In genomic region chr5:148826082-148826971, GRCh38 we compare ENCODE assay signal across 8 cellular contexts. TPM values are rescaled to one million over a fixed set of nuclear protein-coding genes. Genes with fewer than 3 reads are reported as not detected.
DNase-seq lines count a peak whose midpoint lies in the region; ATAC-seq, FAIRE-seq and TF ChIP-seq lines count a peak whose summit lies in the region.

Gene ADRB2, plus strand, starts transcription at chr5:148826611. Its CDS starts 221 bp downstream, at chr5:148826832.

- 1% methylated on average over 35 of the region's 66 CpGs for WGBS in mammary epithelial cell (ENCODE audit: low coverage, missing lambda C conversion rate)
- 2 to 3% (median 2%) methylated on average over 64 to 66 of the region's 66 CpGs for WGBS in small intestine, 3 donors

- H3K4me1 ChIP-seq in mammary epithelial cell (ENCODE audit: insufficient read depth, low read length) (peaks cover 35% of the 10 kb centered on the region), small intestine (ENCODE audit: control insufficient read depth in 2 of 2, insufficient read depth in 1 of 2, low read depth in 1 of 2, low read length in 1 of 2) (no peaks in the 10 kb centered on the region)

- H3K27me3 ChIP-seq in mammary epithelial cell (ENCODE audit: insufficient read depth, low read length) (no peaks in the 10 kb centered on the region), small intestine (ENCODE audit: control insufficient read depth in 2 of 2, insufficient read depth in 2 of 2, low read length in 2 of 2) (no peaks in the 10 kb centered on the region)

- CTCF ChIA-PET in mammary epithelial cell (lab: Charles Lee; ENCODE audit: low non-redundant PET): interaction anchor here (1.0 to 1.1 kb wide), 2 partner anchors 132 to 209 kb away, joined by 4 to 7 read pairs; no protein-coding TSS in a partner anchor

- H4K20me1 ChIP-seq in mammary epithelial cell (ENCODE audit: insufficient read depth, low read length): no peaks in the 10 kb centered on the region

- dilution Hi-C loops in mammary epithelial cell (cut with HindIII; ENCODE audit: low sequenced_read_pairs): no loop called here

- TF ChIP-seq CTCF in GM13977 (IDR thresholded peaks at IDR 0.05; ENCODE audit: extremely low read depth, insufficient read depth, missing control alignments): no peak
- TF ChIP-seq CTCF in WI38 (IDR thresholded peaks at IDR 0.05; ENCODE audit: low read depth, low read length): no peak
- peak in 1 of 2 donors; percentile 23 for TF ChIP-seq CTCF in mammary epithelial cell (conservative IDR thresholded peaks at IDR 0.05 in 1 of 2, IDR thresholded peaks at IDR 0.05 in 1 of 2; ENCODE audit: extremely low read depth in 1 of 2, insufficient read depth in 1 of 2, low read depth in 1 of 2, low read length in 2 of 2)

- FAIRE-seq in small intestine (lab: Jason Lieb, UNC): no peak

- DNase-seq in GM13977 (ENCODE audit: low spot score) (peak; percentile 82), NCI-H1436 (lab: John Stamatoyannopoulos, UW) (peak; percentile 78), mammary epithelial cell (peak; percentile 99), iPS-NIHi7 (ENCODE audit: extremely low spot score) (peak; percentile 97), small intestine (peak; percentile 89), DMS79 (lab: John Stamatoyannopoulos, UW) (no peak)

- in situ Hi-C loops in GM13977 (cut with MboI; ENCODE audit: low pct_unique_long_range_greater_than_20kb, low sequenced_read_pairs, unreplicated experiment): no loop called here
- in situ Hi-C loops in mammary epithelial cell (cut with MboI; ENCODE audit: low sequenced_read_pairs in 2 of 2): loop anchor here (5.0 to 10.0 kb wide), 2 partner anchors 168 to 176 kb away; no protein-coding TSS in a partner anchor

- peak within 1 kb of the TSS; percentile 85 for H3K9ac ChIP-seq in mammary epithelial cell (ENCODE audit: insufficient read depth, low read length)

- H3K79me2 ChIP-seq in mammary epithelial cell (ENCODE audit: insufficient read depth, low read length): peaks cover 49% of the 10 kb centered on the region

- peak within 1 kb of the TSS; percentile 76 for H3K27ac ChIP-seq in mammary epithelial cell (ENCODE audit: insufficient read depth, low read depth, low read length)
- peak within 1 kb of the TSS; percentile 54 to 72 for H3K27ac ChIP-seq in small intestine (ENCODE audit: low read depth in 1 of 2, low read length in 1 of 2)

- no TSS peak for BruUV-seq in mammary epithelial cell (replicated peaks; lab: Mats Ljungman, UMichigan)

- peak; percentile 97 for ATAC-seq in HG02763 (IDR thresholded peaks at IDR 0.05; ENCODE audit: unreplicated experiment)

- intact Hi-C loops in mammary epithelial cell (cut with micrococcal nuclease): loop anchor here (1.0 to 10.0 kb wide), 9 partner anchors 36 to 438 kb away; no protein-coding TSS in a partner anchor

- H3K9me3 ChIP-seq in mammary epithelial cell (replicated peaks; ENCODE audit: insufficient read depth, low read length) (no peaks in the 10 kb centered on the region), small intestine (ENCODE audit: control insufficient read depth, low read depth) (no peaks in the 10 kb centered on the region)

- H3K36me3 ChIP-seq in mammary epithelial cell (ENCODE audit: insufficient read depth, low read length) (no peaks in the 10 kb centered on the region), small intestine (ENCODE audit: control insufficient read depth in 2 of 2, insufficient read depth in 2 of 2, low read length in 2 of 2) (no peaks in the 10 kb centered on the region)

- H2AFZ ChIP-seq in mammary epithelial cell (ENCODE audit: low read depth, low read length): peak within 1 kb of the TSS; percentile 71

- peak within 1 kb of the TSS; percentile 74 for H3K4me3 ChIP-seq in WI38 (ENCODE audit: low read depth, low read length)
- H3K4me3 ChIP-seq in mammary epithelial cell (replicated peaks in 1 of 3; ENCODE audit: insufficient read depth in 1 of 3, low read depth in 2 of 3, low read length in 3 of 3): peak within 1 kb of the TSS; percentile 69 to 81 (median 81)
- H3K4me3 ChIP-seq in small intestine (ENCODE audit: low read depth in 1 of 2, low read length in 2 of 2): peak within 1 kb of the TSS; percentile 5 to 43

- H3K4me2 ChIP-seq in mammary epithelial cell (ENCODE audit: insufficient read depth, low read depth, low read length): peak within 1 kb of the TSS; percentile 96

RNA-seq across cellular contexts. Expression of gene ADRB2, which starts in this region (rescaled TPM):
- total RNA-seq in mammary epithelial cell: 10 to 100 TPM in 1 of 2 donors, 1 to 10 TPM in 1; 4.8 to 14.8 TPM
- polyA plus RNA-seq in mammary epithelial cell: 9.5 TPM
- polyA minus RNA-seq in mammary epithelial cell: 14.4 TPM
- 1 to 10 TPM in 1 of 3 donors, under 1 TPM in 1, not detected in 1; 0.54 to 1.5 TPM for polyA plus RNA-seq in small intestine

Comparison
In these comparisons a context has a peak if more than half of its experiments do, and no peak if none do; other contexts are left out.
1. H3K4me3 ChIP-seq: peak in every context shown above with its lines; median percentile 81 in mammary epithelial cell; 74 in WI38; 24 in small intestine.